In the genomic region with DNA sequence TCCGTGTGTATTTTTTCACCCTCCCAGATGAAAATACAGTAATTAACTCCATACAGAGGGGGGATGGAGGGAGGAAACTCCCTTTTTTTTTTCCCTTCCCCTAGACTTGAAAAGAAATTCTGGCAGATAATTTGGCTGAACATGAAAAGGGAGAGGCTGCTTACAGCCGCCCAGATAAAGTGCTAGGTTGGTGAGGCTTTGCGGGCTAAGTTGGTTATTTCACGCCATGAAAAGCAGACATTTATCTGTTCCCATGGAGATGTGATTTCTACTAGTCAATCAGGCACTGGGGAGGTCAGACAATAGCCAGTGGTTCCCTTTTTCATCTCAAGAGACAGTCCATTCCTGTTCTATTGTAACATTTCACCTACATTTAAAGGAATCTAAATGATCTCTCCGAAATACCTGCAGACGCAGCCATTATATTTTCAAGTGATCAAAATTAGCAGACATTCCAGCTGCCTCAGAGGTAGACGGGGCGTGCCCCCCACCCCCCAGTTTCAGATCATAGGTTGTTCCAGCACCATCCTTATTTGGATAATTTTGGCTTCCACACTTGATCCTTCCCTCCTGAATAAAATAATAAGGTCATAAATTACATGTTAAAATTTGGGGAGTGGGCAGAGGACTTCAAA, we compare ENCODE assay signal across 8 cellular contexts.
DNase-seq lines count a peak whose midpoint lies in the region; ATAC-seq and TF ChIP-seq lines count a peak whose summit lies in the region.

No MANE protein-coding gene starts in this region.

- H3K4me3 ChIP-seq in mesodermal cell (ENCODE audit: extremely low read depth, insufficient read depth, low read length, poor library complexity, severe bottlenecking), result peak overlapping the region; percentile 22

- H3K27ac ChIP-seq in mesodermal cell (ENCODE audit: low read depth, low read length, severe bottlenecking), result peak overlapping the region; percentile 96

- H3K4me1 ChIP-seq in mesodermal cell (ENCODE audit: control insufficient read depth, insufficient read depth, low read length, poor library complexity, severe bottlenecking), result peaks cover 57% of the 10 kb centered on the region

- ATAC-seq in HG02642 (IDR thresholded peaks at IDR 0.05; ENCODE audit: poor library complexity, unreplicated experiment), result no peak

- WGBS in mesodermal cell (ENCODE audit: insufficient coverage in 2 of 2), 2 experiments, result 51 to 58% methylated on average over 7 of the region's 8 CpGs

- peaks cover 83% of the 10 kb centered on the region for H3K4me1 Mint-ChIP-seq in HFFc6 (ENCODE audit: low read depth)
- H3K4me1 Mint-ChIP-seq in activated naive CD8-positive, alpha-beta T cell (ENCODE audit: low read depth), result peaks cover 55% of the 10 kb centered on the region

- H3K36me3 ChIP-seq in mesodermal cell (ENCODE audit: control insufficient read depth, insufficient read depth, low read length), result no peaks in the 10 kb centered on the region

- peak overlapping the region; percentile 80 for H3K4me3 Mint-ChIP-seq in HFFc6
- peak overlapping the region; percentile 71 for H3K4me3 Mint-ChIP-seq in activated naive CD8-positive, alpha-beta T cell

- H3K27ac Mint-ChIP-seq in HFFc6, result peak overlapping the region; percentile 92
- H3K27ac Mint-ChIP-seq in activated naive CD8-positive, alpha-beta T cell, result peak overlapping the region; percentile 92

- TF ChIP-seq CTCF in AG09319 (IDR thresholded peaks at IDR 0.05; ENCODE audit: low read depth, low read length), result no peak
- no peak for TF ChIP-seq CTCF in HFFc6 (IDR thresholded peaks at IDR 0.05)

- DNase-seq in AG09319 (ENCODE audit: extremely low read depth, low read depth), result peak; percentile 32
- DNase-seq in HFFc6, result no peak
- no peak for DNase-seq in stimulated activated CD4-positive, alpha-beta T cell treated with anti-CD3 and anti-CD28 coated beads, Interleukin-4, amount 100 ng/mL, for 1 hour
- DNase-seq in SHP77 treated with DMSO at 0.1 percent for 48 hours (lab: John Stamatoyannopoulos, UW), result no peak
- DNase-seq in hippocampal formation (lab: John Stamatoyannopoulos, UW), result no peak

- no peaks in the 10 kb centered on the region for H3K9me3 ChIP-seq in mesodermal cell (ENCODE audit: control insufficient read depth, low read length)

- H3K9me3 Mint-ChIP-seq in HFFc6, result no peaks in the 10 kb centered on the region
- H3K9me3 Mint-ChIP-seq in activated naive CD8-positive, alpha-beta T cell (ENCODE audit: low read depth), result no peaks in the 10 kb centered on the region

- H3K36me3 Mint-ChIP-seq in HFFc6 (ENCODE audit: low read depth), result no peaks in the 10 kb centered on the region
- no peaks in the 10 kb centered on the region for H3K36me3 Mint-ChIP-seq in activated naive CD8-positive, alpha-beta T cell

- H3K27me3 Mint-ChIP-seq in HFFc6 (ENCODE audit: insufficient read depth), result no peaks in the 10 kb centered on the region; the same call in 1 of the 2 replicates
- H3K27me3 Mint-ChIP-seq in activated naive CD8-positive, alpha-beta T cell, result no peaks in the 10 kb centered on the region
